Comparison of ENCODE assay signal across 1 cellular context in genomic region chr10:34528320-34528719, GRCh38.
TF ChIP-seq lines count a peak whose summit lies in the region.

No MANE protein-coding gene starts in this region.

TF ChIP-seq in HCT116, 20 proteins besides CTCF, POLR2A, EP300 and RAD21 (continued from another document):
- peak; percentile 56 for TF ChIP-seq MAX (IDR thresholded peaks at IDR 0.05)
- TF ChIP-seq EGR1 (IDR thresholded peaks at IDR 0.05; ENCODE audit: low read depth): no peak
- no peak for TF ChIP-seq ZBTB33 (IDR thresholded peaks at IDR 0.05; ENCODE audit: extremely low read depth, insufficient replicate concordance, low read length)
- 0 out of 2 replicates have a peak, but pooled peaks have one; percentile 41 for TF ChIP-seq SRF (IDR thresholded peaks at IDR 0.05; ENCODE audit: low read depth)
- peak; percentile 94 for TF ChIP-seq CBX3 (IDR thresholded peaks at IDR 0.05; ENCODE audit: low read depth)
- TF ChIP-seq TCF7L2 (IDR thresholded peaks at IDR 0.05; ENCODE audit: borderline replicate concordance, extremely low read depth, insufficient read depth, insufficient read length): no peak
- peak; percentile 48; the same call in 1 of the 2 replicates for TF ChIP-seq SIN3A (IDR thresholded peaks at IDR 0.05; ENCODE audit: low read depth)
